8 cellular contexts compared by ENCODE assay signal in the genomic region with DNA sequence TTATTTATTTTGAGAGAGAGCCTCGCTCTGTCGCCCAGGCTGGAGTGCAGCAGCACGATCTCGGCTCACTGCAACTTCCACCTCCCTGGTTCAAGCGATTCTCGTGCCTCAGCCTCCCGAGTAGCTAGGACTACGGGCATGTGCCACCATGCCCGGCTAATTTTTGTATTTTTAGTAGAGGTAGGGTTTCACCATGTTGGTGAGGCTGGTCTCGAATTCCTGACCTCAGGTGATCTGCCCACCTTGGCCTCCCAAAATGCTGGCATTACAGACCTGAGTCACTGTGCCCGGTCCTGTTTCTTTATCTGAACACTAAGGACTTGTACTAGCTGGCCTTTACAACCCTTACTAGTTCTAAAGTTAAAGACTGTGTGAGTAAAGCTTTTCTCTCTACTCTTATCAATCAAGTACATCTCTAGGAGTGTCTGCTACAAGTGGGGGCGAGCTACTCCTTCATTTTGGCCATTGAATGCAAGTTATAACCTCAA. TPM values are rescaled to one million over a fixed set of nuclear protein-coding genes. Genes with fewer than 3 reads are reported as not detected.
A peak's percentile ranks its signal among the peaks of the same experiment; 100 is the strongest.
DNase-seq lines count a peak whose midpoint lies in the region; ATAC-seq and TF ChIP-seq lines count a peak whose summit lies in the region.
"Not testable (repeated sequence)": the region's sequence is repeated elsewhere in the genome, so short reads cannot be mapped to it uniquely, and the experiment has no call there.

No MANE protein-coding gene starts in this region.

- BruUV-seq in mammary epithelial cell (replicated peaks; lab: Mats Ljungman, UMichigan) = not testable (repeated sequence)

- peaks cover 21% of the 10 kb centered on the region for H3K36me3 ChIP-seq in CD4-positive, alpha-beta memory T cell (ENCODE audit: insufficient read depth, low read length)
- H3K36me3 ChIP-seq in OCI-LY3 (replicated peaks; ENCODE audit: low read depth, low read length) = peaks cover 23% of the 10 kb centered on the region
- H3K36me3 ChIP-seq in mammary epithelial cell (ENCODE audit: insufficient read depth, low read length) = not testable (repeated sequence)
- peaks cover 0 to 13% (median 8%) of the 10 kb centered on the region in 3 experiments for H3K36me3 ChIP-seq in naive thymus-derived CD4-positive, alpha-beta T cell (ENCODE audit: control insufficient read depth in 2 of 3, insufficient read depth in 3 of 3, low read length in 3 of 3)

- peak overlapping the region; percentile 90 to 99 (median 96) for H3K4me3 Mint-ChIP-seq in CD4-positive, alpha-beta memory T cell
- H3K4me3 Mint-ChIP-seq in activated CD8-positive, alpha-beta T cell treated with anti-CD3 and anti-CD28 coated beads for 36 hours = peak overlapping the region; percentile 89
- H3K4me3 Mint-ChIP-seq in naive thymus-derived CD4-positive, alpha-beta T cell = peak overlapping the region; percentile 81 to 99 (median 96)

- 7% methylated on average over 8 of the region's 12 CpGs for WGBS in mammary epithelial cell (ENCODE audit: low coverage, missing lambda C conversion rate)

- CTCF ChIA-PET in CD4-positive, alpha-beta memory T cell (lab: Charles Lee; ENCODE audit: partially characterized antibody) = interaction anchor here (0.6 to 13.1 kb wide), 15 partner anchors 8 to 293 kb away, joined by 3 to 88 read pairs (median 5); a partner anchor contains a TSS
- CTCF ChIA-PET in activated CD8-positive, alpha-beta T cell treated with anti-CD3 and anti-CD28 coated beads for 36 hours (lab: Charles Lee) = interaction anchor here (0.8 to 16.2 kb wide), 13 partner anchors 7 to 286 kb away, joined by 3 to 213 read pairs (median 7); a partner anchor contains a TSS
- CTCF ChIA-PET in mammary epithelial cell (lab: Charles Lee; ENCODE audit: low non-redundant PET) = interaction anchor here (0.7 kb wide), 1 partner anchor 59 kb away, joined by 4 read pairs; a partner anchor contains a TSS
- CTCF ChIA-PET in naive thymus-derived CD4-positive, alpha-beta T cell (lab: Charles Lee) = interaction anchor here (1.1 to 2.4 kb wide), 9 partner anchors 8 to 287 kb away, joined by 3 to 8 read pairs (median 6); a partner anchor contains a TSS

- peak in 1 of 5 donors; percentile 8 for DNase-seq in CD4-positive, alpha-beta memory T cell
- DNase-seq in HFF-Myc (ENCODE audit: extremely low read depth, low read depth); Right ventricle myocardium superior; naive thymus-derived CD4-positive, alpha-beta T cell: not testable (repeated sequence)
- DNase-seq in activated CD8-positive, alpha-beta T cell treated with anti-CD3 and anti-CD28 coated beads for 36 hours = peak; percentile 44
- DNase-seq in mammary epithelial cell (peak; percentile 38), substantia nigra (lab: John Stamatoyannopoulos, UW) (peak in 1 of 49 donors; percentile 1)

- H3K4me3 ChIP-seq in CD4-positive, alpha-beta memory T cell (ENCODE audit: low read length in 2 of 2) = peak overlapping the region; percentile 43 to 79
- peak overlapping the region; percentile 49 for H3K4me3 ChIP-seq in HFF-Myc (replicated peaks; ENCODE audit: low read depth, low read length)
- peak overlapping the region; percentile 90 for H3K4me3 ChIP-seq in OCI-LY3 (ENCODE audit: low read length)
- peak overlapping the region; percentile 46 to 75 (median 74) for H3K4me3 ChIP-seq in mammary epithelial cell (replicated peaks in 1 of 3; ENCODE audit: insufficient read depth in 1 of 3, low read depth in 2 of 3, low read length in 3 of 3)
- peak overlapping the region; percentile 85 for H3K4me3 ChIP-seq in naive thymus-derived CD4-positive, alpha-beta T cell (ENCODE audit: low read length)

- H3K4me2 ChIP-seq in OCI-LY3 (ENCODE audit: low read length) = peak overlapping the region; percentile 95
- H3K4me2 ChIP-seq in mammary epithelial cell (ENCODE audit: insufficient read depth, low read depth, low read length) = peak overlapping the region; percentile 90

- dilution Hi-C loops in mammary epithelial cell (cut with HindIII; ENCODE audit: low sequenced_read_pairs) = loop anchor here (5.0 to 10.0 kb wide), 2 partner anchors 65 to 298 kb away; no protein-coding TSS in a partner anchor

- H3K9me3 ChIP-seq in CD4-positive, alpha-beta memory T cell (ENCODE audit: control insufficient read depth in 1 of 2, low read length in 2 of 2); OCI-LY3 (ENCODE audit: insufficient read depth, low read length); mammary epithelial cell (replicated peaks; ENCODE audit: insufficient read depth, low read length); naive thymus-derived CD4-positive, alpha-beta T cell (ENCODE audit: control insufficient read depth in 2 of 3, low read length in 3 of 3): not testable (repeated sequence)

- H3K4me1 ChIP-seq in CD4-positive, alpha-beta memory T cell (ENCODE audit: insufficient read depth, low read length) = peaks cover 61% of the 10 kb centered on the region
- H3K4me1 ChIP-seq in OCI-LY3 (ENCODE audit: low read length) = peaks cover 77% of the 10 kb centered on the region
- peaks cover 24% of the 10 kb centered on the region for H3K4me1 ChIP-seq in mammary epithelial cell (ENCODE audit: insufficient read depth, low read length)
- H3K4me1 ChIP-seq in naive thymus-derived CD4-positive, alpha-beta T cell (ENCODE audit: control insufficient read depth in 2 of 2, insufficient read depth in 2 of 2, low read length in 2 of 2) = peaks cover 32 to 57% of the 10 kb centered on the region in 2 donors

- not testable (repeated sequence) for H3K27me3 ChIP-seq in CD4-positive, alpha-beta memory T cell (ENCODE audit: insufficient read depth, low read length); OCI-LY3 (ENCODE audit: low read depth, low read length); mammary epithelial cell (ENCODE audit: insufficient read depth, low read length); naive thymus-derived CD4-positive, alpha-beta T cell (ENCODE audit: control insufficient read depth in 2 of 2, insufficient read depth in 2 of 2, low read length in 2 of 2)

- intact Hi-C loops in CD4-positive, alpha-beta memory T cell (cut with micrococcal nuclease) = loop anchor here (1.0 to 2.0 kb wide), 4 partner anchors 9 to 70 kb away; a partner anchor contains a TSS
- intact Hi-C loops in activated CD8-positive, alpha-beta T cell treated with anti-CD3 and anti-CD28 coated beads for 36 hours (cut with micrococcal nuclease) = loop anchor here (2.0 to 5.0 kb wide), 2 partner anchors 58 to 70 kb away; a partner anchor contains a TSS
- intact Hi-C loops in mammary epithelial cell (cut with micrococcal nuclease) (loop anchor here (1.0 to 5.0 kb wide), 4 partner anchors 52 to 265 kb away; a partner anchor contains a TSS), Right ventricle myocardium superior (cut with DNase I) (loop anchor here (10.0 kb wide), 1 partner anchor 108 kb away; no protein-coding TSS in a partner anchor)
- intact Hi-C loops in naive thymus-derived CD4-positive, alpha-beta T cell (cut with micrococcal nuclease) = loop anchor here (1.0 to 10.0 kb wide), 11 partner anchors 9 to 1052 kb away; a partner anchor contains a TSS

- peaks cover 48 to 80% (median 50%) of the 10 kb centered on the region in 4 donors for H3K4me1 Mint-ChIP-seq in CD4-positive, alpha-beta memory T cell
- H3K4me1 Mint-ChIP-seq in activated CD8-positive, alpha-beta T cell treated with anti-CD3 and anti-CD28 coated beads for 36 hours (ENCODE audit: low read depth) = peaks cover 62% of the 10 kb centered on the region
- peaks cover 49 to 76% (median 73%) of the 10 kb centered on the region in 7 donors for H3K4me1 Mint-ChIP-seq in naive thymus-derived CD4-positive, alpha-beta T cell

- H3K27ac Mint-ChIP-seq in CD4-positive, alpha-beta memory T cell = peak overlapping the region; percentile 84 to 99 (median 97)
- H3K27ac Mint-ChIP-seq in activated CD8-positive, alpha-beta T cell treated with anti-CD3 and anti-CD28 coated beads for 36 hours = peak overlapping the region; percentile 93
- peak overlapping the region; percentile 91 to 99 (median 94) for H3K27ac Mint-ChIP-seq in naive thymus-derived CD4-positive, alpha-beta T cell

- in situ Hi-C loops in mammary epithelial cell (cut with MboI; ENCODE audit: low sequenced_read_pairs in 2 of 2) = loop anchor here in 1 of 2 donors (10.0 kb wide), 1 partner anchor 288 kb away; no protein-coding TSS in a partner anchor

- H3K9ac ChIP-seq in OCI-LY3 (ENCODE audit: low read length) = peak overlapping the region; percentile 94
- peak overlapping the region; percentile 97 for H3K9ac ChIP-seq in mammary epithelial cell (ENCODE audit: insufficient read depth, low read length)

- POLR2A ChIA-PET in CD4-positive, alpha-beta memory T cell (lab: Charles Lee; ENCODE audit: partially characterized antibody) = interaction anchor here (1.3 to 6.1 kb wide), 13 partner anchors 8 to 306 kb away, joined by 3 to 84 read pairs (median 9); a partner anchor contains a TSS
- POLR2A ChIA-PET in activated CD8-positive, alpha-beta T cell treated with anti-CD3 and anti-CD28 coated beads for 36 hours (lab: Charles Lee) = interaction anchor here (1.0 to 4.8 kb wide), 17 partner anchors 8 to 81 kb away, joined by 3 to 27 read pairs (median 5); a partner anchor contains a TSS
- POLR2A ChIA-PET in naive thymus-derived CD4-positive, alpha-beta T cell (lab: Charles Lee) = interaction anchor here (0.8 to 6.6 kb wide), 21 partner anchors 8 to 284 kb away, joined by 3 to 85 read pairs (median 6); a partner anchor contains a TSS

- ATAC-seq in activated CD8-positive, alpha-beta T cell treated with anti-CD3 and anti-CD28 coated beads for 36 hours = peak; percentile 10
- ATAC-seq in Right ventricle myocardium superior (ENCODE audit: poor library complexity) = peak; percentile 54
- ATAC-seq in naive thymus-derived CD4-positive, alpha-beta T cell = not testable (repeated sequence)

- H3K27ac ChIP-seq in CD4-positive, alpha-beta memory T cell (ENCODE audit: low read depth, low read length) = peak overlapping the region; percentile 79
- H3K27ac ChIP-seq in OCI-LY3 (ENCODE audit: low read length) (peak overlapping the region; percentile 98), mammary epithelial cell (ENCODE audit: insufficient read depth, low read depth, low read length) (peak overlapping the region; percentile 78), substantia nigra (ENCODE audit: low read depth, low read length, poor library complexity, severe bottlenecking) (peak overlapping the region; percentile 67)
- H3K27ac ChIP-seq in naive thymus-derived CD4-positive, alpha-beta T cell (ENCODE audit: low read depth, low read length) = peak overlapping the region; percentile 80

- not testable (repeated sequence) for H2AFZ ChIP-seq in OCI-LY3 (ENCODE audit: low read depth, low read length)
- H2AFZ ChIP-seq in mammary epithelial cell (ENCODE audit: low read depth, low read length) = peak overlapping the region; percentile 97

- peaks cover 55% of the 10 kb centered on the region for H3K79me2 ChIP-seq in OCI-LY3 (ENCODE audit: low read length)
- H3K79me2 ChIP-seq in mammary epithelial cell (ENCODE audit: insufficient read depth, low read length) = not testable (repeated sequence)

- not testable (repeated sequence) for H3K9me3 Mint-ChIP-seq in CD4-positive, alpha-beta memory T cell; activated CD8-positive, alpha-beta T cell treated with anti-CD3 and anti-CD28 coated beads for 36 hours; naive thymus-derived CD4-positive, alpha-beta T cell

- peaks cover 28 to 37% of the 10 kb centered on the region in 2 donors for H3K36me3 Mint-ChIP-seq in CD4-positive, alpha-beta memory T cell
- H3K36me3 Mint-ChIP-seq in activated CD8-positive, alpha-beta T cell treated with anti-CD3 and anti-CD28 coated beads for 36 hours (ENCODE audit: low read depth) = peaks cover 28% of the 10 kb centered on the region
- H3K36me3 Mint-ChIP-seq in naive thymus-derived CD4-positive, alpha-beta T cell = peaks cover 7 to 32% (median 21%) of the 10 kb centered on the region in 5 donors

- not testable (repeated sequence) for H4K20me1 ChIP-seq in OCI-LY3 (ENCODE audit: insufficient read depth, low read length); mammary epithelial cell (ENCODE audit: insufficient read depth, low read length)

- H3K27me3 Mint-ChIP-seq in CD4-positive, alpha-beta memory T cell; activated CD8-positive, alpha-beta T cell treated with anti-CD3 and anti-CD28 coated beads for 36 hours; naive thymus-derived CD4-positive, alpha-beta T cell: not testable (repeated sequence)

- TF ChIP-seq CTCF in HFF-Myc (IDR thresholded peaks at IDR 0.05; ENCODE audit: low read depth, low read length, missing control alignments); OCI-LY3 (IDR thresholded peaks at IDR 0.05; ENCODE audit: low read depth, low read length); activated CD8-positive, alpha-beta T cell treated with anti-CD3 and anti-CD28 coated beads for 36 hours (IDR thresholded peaks at IDR 0.05); mammary epithelial cell (conservative IDR thresholded peaks at IDR 0.05 in 1 of 2, IDR thresholded peaks at IDR 0.05 in 1 of 2; ENCODE audit: extremely low read depth in 1 of 2, insufficient read depth in 1 of 2, low read depth in 1 of 2, low read length in 2 of 2): not testable (repeated sequence)

RNA-seq across cellular contexts. Expression of a gene that starts 0.7 kb away (rescaled TPM):
- 100 to 1,000 TPM; 107 to 112 TPM for total RNA-seq in CD4-positive, alpha-beta memory T cell
- 100 to 1,000 TPM in 1 of 2 donors, 1 to 10 TPM in 1; 4.7 to 112 TPM for polyA plus RNA-seq in CD4-positive, alpha-beta memory T cell
- total RNA-seq in activated CD8-positive, alpha-beta T cell treated with anti-CD3 and anti-CD28 coated beads for 36 hours = 10 to 100 TPM; 43.0 to 44.5 TPM
- 10 to 100 TPM in 1 of 2 donors, 1 to 10 TPM in 1; 2.8 to 14.3 TPM for total RNA-seq in mammary epithelial cell
- polyA plus RNA-seq in mammary epithelial cell = 41.6 TPM
- 73.1 TPM for polyA minus RNA-seq in mammary epithelial cell
- 5.3 TPM for total RNA-seq in Right ventricle myocardium superior
- total RNA-seq in naive thymus-derived CD4-positive, alpha-beta T cell = 100 to 1,000 TPM in 2 of 5 experiments, 10 to 100 TPM in 3; 42.5 to 158 (median 97.2) TPM
- polyA plus RNA-seq in naive thymus-derived CD4-positive, alpha-beta T cell = 100 to 1,000 TPM in 1 of 2 donors, 10 to 100 TPM in 1; 11.1 to 161 TPM

RNA-seq across cellular contexts. Expression of a gene that starts 58.9 kb away (rescaled TPM):
- 10 to 100 TPM; 92.5 to 97.3 TPM for total RNA-seq in CD4-positive, alpha-beta memory T cell
- polyA plus RNA-seq in CD4-positive, alpha-beta memory T cell = 10 to 100 TPM; 23.5 to 38.6 TPM
- total RNA-seq in activated CD8-positive, alpha-beta T cell treated with anti-CD3 and anti-CD28 coated beads for 36 hours = 10 to 100 TPM; 51.2 to 53.7 TPM
- 10 to 100 TPM; 38.5 to 77.5 TPM for total RNA-seq in mammary epithelial cell
- 17.7 TPM for polyA plus RNA-seq in mammary epithelial cell
- 71.7 TPM for polyA minus RNA-seq in mammary epithelial cell
- 44.4 TPM for total RNA-seq in Right ventricle myocardium superior
- 100 to 1,000 TPM in 1 of 5 experiments, 10 to 100 TPM in 4; 82.4 to 109 (median 88.8) TPM for total RNA-seq in naive thymus-derived CD4-positive, alpha-beta T cell
- 10 to 100 TPM; 53.2 to 54.5 TPM for polyA plus RNA-seq in naive thymus-derived CD4-positive, alpha-beta T cell
